9 cellular contexts compared by ENCODE assay signal in genomic region chr11:14974021-14974698, GRCh38. TPM values are rescaled to one million over a fixed set of nuclear protein-coding genes. Genes with fewer than 3 reads are reported as not detected.
DNase-seq lines count a peak whose midpoint lies in the region; ATAC-seq and TF ChIP-seq lines count a peak whose summit lies in the region.
"Had no signal": no experiment of that assay in that cellular context is flagged by ENCODE, and none has a peak within 500 bp of the region (broad histone marks: within the 10 kb centered on the region; RNA-seq: fewer than 3 reads in every experiment).

No MANE protein-coding gene starts in this region.

- peaks cover 22% of the 10 kb centered on the region for H3K27me3 Mint-ChIP-seq in MCF 10A (ENCODE audit: insufficient read depth, unreplicated experiment)

- H3K36me3 Mint-ChIP-seq in MCF 10A (ENCODE audit: insufficient read depth, unreplicated experiment): no peaks in the 10 kb centered on the region

- peaks cover 0 to 4% of the 10 kb centered on the region in 2 donors for H3K4me1 ChIP-seq in breast epithelium
- H3K4me1 ChIP-seq in body of pancreas: peaks cover 40% of the 10 kb centered on the region
- H3K4me1 ChIP-seq in lower lobe of right lung: peaks cover 36% of the 10 kb centered on the region
- H3K4me1 ChIP-seq in upper lobe of left lung: peaks cover 21 to 37% (median 29%) of the 10 kb centered on the region in 4 donors

- H3K36me3 ChIP-seq in breast epithelium (no peaks in the 10 kb centered on the region), body of pancreas (replicated peaks in 1 of 2; ENCODE audit: insufficient read depth in 1 of 2, low read depth in 2 of 2) (no peaks in the 10 kb centered on the region), lower lobe of right lung (no peaks in the 10 kb centered on the region), upper lobe of left lung (no peaks in the 10 kb centered on the region)

- 0 to 7% methylated on average over 3 to 39 of the region's 40 CpGs for WGBS in body of pancreas, 2 donors
- 0 to 5% methylated on average over 6 to 31 of the region's 40 CpGs for WGBS in upper lobe of left lung, 2 donors

- peak; percentile 30 for ATAC-seq in body of pancreas
- peak; percentile 22 to 36 for ATAC-seq in lower lobe of right lung
- peak; percentile 12 to 35 for ATAC-seq in upper lobe of left lung (ENCODE audit: low FRiP score in 2 of 2)
- ATAC-seq in HG03196 (IDR thresholded peaks at IDR 0.05; ENCODE audit: unreplicated experiment): no peak
- ATAC-seq in HG03045 (IDR thresholded peaks at IDR 0.05; ENCODE audit: unreplicated experiment): no peak
- ATAC-seq in HG02678 (IDR thresholded peaks at IDR 0.05; ENCODE audit: unreplicated experiment): no peak

- CTCF ChIA-PET in MCF 10A (lab: Yijun Ruan, JAX): interaction anchor here (0.6 to 3.5 kb wide), 9 partner anchors 18 to 1778 kb away, joined by 3 to 20 read pairs (median 3); partner anchors contain the start of gene CALCB

- intact Hi-C loops in breast epithelium (cut with DNase I; ENCODE audit: low total_unique reads) (no loop called here), MCF 10A (cut with micrococcal nuclease) (loop anchor here (1.0 to 5.0 kb wide), 2 partner anchors 33 to 101 kb away; no protein-coding TSS in a partner anchor), body of pancreas (cut with DNase I) (loop anchor here (10.0 kb wide), 1 partner anchor 101 kb away; the partner anchor contains the start of gene CALCB), lower lobe of right lung (cut with DNase I) (no loop called here)

- TF ChIP-seq POLR2A in breast epithelium (IDR thresholded peaks at IDR 0.05): no peak
- no peak for TF ChIP-seq POLR2A in body of pancreas (IDR thresholded peaks at IDR 0.05)
- TF ChIP-seq POLR2A in upper lobe of left lung (IDR thresholded peaks at IDR 0.05): no peak

- no peak for TF ChIP-seq CTCF in breast epithelium (IDR thresholded peaks at IDR 0.05)
- TF ChIP-seq CTCF in MCF 10A (IDR thresholded peaks at IDR 0.05; ENCODE audit: unreplicated experiment): no peak
- no peak for TF ChIP-seq CTCF in body of pancreas (IDR thresholded peaks at IDR 0.05)
- TF ChIP-seq CTCF in lower lobe of right lung (IDR thresholded peaks at IDR 0.05): no peak
- TF ChIP-seq CTCF in upper lobe of left lung (IDR thresholded peaks at IDR 0.05): no peak

- H3K9me3 ChIP-seq in breast epithelium (no peaks in the 10 kb centered on the region), body of pancreas (no peaks in the 10 kb centered on the region), lower lobe of right lung (no peaks in the 10 kb centered on the region), upper lobe of left lung (no peaks in the 10 kb centered on the region)

- H3K27me3 ChIP-seq in breast epithelium: peaks cover 0 to 72% of the 10 kb centered on the region in 2 donors
- H3K27me3 ChIP-seq in body of pancreas: no peaks in the 10 kb centered on the region
- H3K27me3 ChIP-seq in lower lobe of right lung (ENCODE audit: low read depth): peaks cover 73% of the 10 kb centered on the region
- H3K27me3 ChIP-seq in upper lobe of left lung: peaks cover 0 to 45% (median 16%) of the 10 kb centered on the region in 4 donors

- H3K4me3 ChIP-seq in breast epithelium (peak overlapping the region in 2 of 3 donors; percentile 17 to 47), body of pancreas (no peak overlapping the region), lower lobe of right lung (peak overlapping the region; percentile 39), upper lobe of left lung (peak overlapping the region in 3 of 4 donors; percentile 7 to 31 (median 28))

- no peak overlapping the region for H3K4me3 Mint-ChIP-seq in MCF 10A (ENCODE audit: unreplicated experiment)

- H3K27ac Mint-ChIP-seq in MCF 10A (ENCODE audit: low read depth, unreplicated experiment): no peak overlapping the region

- DNase-seq in breast epithelium (ENCODE audit: low spot score in 2 of 2) (no peak), MCF 10A (ENCODE audit: unreplicated experiment) (no peak), body of pancreas (peak in 1 of 4 donors; percentile 11), lower lobe of right lung (no peak), upper lobe of left lung (peak in 1 of 2 donors; percentile 75)

- H3K9me3 Mint-ChIP-seq in MCF 10A (ENCODE audit: unreplicated experiment): no peaks in the 10 kb centered on the region

- H3K4me1 Mint-ChIP-seq in MCF 10A (ENCODE audit: insufficient read depth, unreplicated experiment): no peaks in the 10 kb centered on the region

- TF ChIP-seq EP300 in upper lobe of left lung (IDR thresholded peaks at IDR 0.05): no peak

- POLR2A ChIA-PET in MCF 10A (lab: Yijun Ruan, JAX): interaction anchor here (0.7 kb wide), 1 partner anchor 241 kb away, joined by 3 read pairs; no protein-coding TSS in a partner anchor

- H3K27ac ChIP-seq in breast epithelium: no peak overlapping the region
- no peak overlapping the region for H3K27ac ChIP-seq in body of pancreas
- H3K27ac ChIP-seq in lower lobe of right lung: no peak overlapping the region
- no peak overlapping the region for H3K27ac ChIP-seq in upper lobe of left lung

- no TSS peak for BruUV-seq in MCF 10A (replicated peaks; lab: Mats Ljungman, UMichigan)

RNA-seq across cellular contexts. Expression of gene CALCA, which starts 2.0 kb away (rescaled TPM):
- not detected for total RNA-seq in breast epithelium
- total RNA-seq in MCF 10A (2022): not detected in 2 replicates
- not detected for total RNA-seq in body of pancreas
- total RNA-seq in lower lobe of right lung: not detected
- 1 to 10 TPM in 1 of 6 donors, under 1 TPM in 1, not detected in 4; 0.61 to 1.4 TPM for total RNA-seq in upper lobe of left lung
- total RNA-seq: T-helper 2 cell treated with Interferon-gamma antibody and Interleukin-4, amounts not matched to agents 100 ng/mL and 5 ng/mL, for 36 hours had no signal

Comparison
In these comparisons a context has a peak if more than half of its experiments do, and no peak if none do; other contexts are left out.
1. intact Hi-C loops: an anchor here in MCF 10A (1.0 to 5.0 kb wide) and body of pancreas (10.0 kb wide); none called in breast epithelium and lower lobe of right lung.
2. H3K4me3 ChIP-seq: peak in breast epithelium (2 of 3), lower lobe of right lung (single experiment) and upper lobe of left lung (3 of 4); none in body of pancreas (0 of 2).
3. ATAC-seq: peak in body of pancreas (single experiment), lower lobe of right lung (2 of 2) and upper lobe of left lung (2 of 2); none in HG03196 (single experiment), HG03045 (single experiment) and HG02678 (single experiment).